ENCODE assay signal across 23 cellular contexts in the genomic region with DNA sequence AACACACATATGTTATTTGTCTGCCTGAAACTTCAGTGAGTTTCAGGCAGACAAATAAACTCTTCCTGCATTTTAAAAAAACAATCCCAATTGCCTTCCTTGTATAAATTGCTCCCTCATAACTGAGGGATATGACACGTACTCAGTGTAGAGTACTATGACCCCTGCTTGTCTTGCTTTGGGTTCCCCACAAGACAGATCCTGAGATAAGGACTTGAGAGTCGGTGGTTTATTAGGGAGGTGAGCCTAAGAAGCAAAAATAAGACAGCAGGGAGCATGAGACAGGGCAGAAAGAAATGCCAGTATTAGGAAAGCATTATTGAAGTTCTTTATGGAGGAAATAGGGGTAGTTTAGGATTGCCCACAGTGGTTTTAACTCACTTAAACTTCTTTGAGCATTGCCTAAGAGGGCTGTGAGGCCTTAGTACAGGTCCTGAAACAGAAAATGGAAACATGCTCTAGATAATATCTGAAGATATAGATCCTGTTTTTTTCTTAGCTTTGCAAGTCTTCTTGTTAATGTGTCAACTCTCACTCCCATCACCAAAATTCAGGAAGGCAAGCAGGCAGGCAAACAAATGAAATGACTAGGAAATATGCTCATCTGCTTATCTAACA. TPM values are rescaled to one million over a fixed set of nuclear protein-coding genes. Genes with fewer than 3 reads are reported as not detected.
A peak's percentile ranks its signal among the peaks of the same experiment; 100 is the strongest.
DNase-seq lines count a peak whose midpoint lies in the region; ATAC-seq and TF ChIP-seq lines count a peak whose summit lies in the region.
"Had no signal": no experiment of that assay in that cellular context is flagged by ENCODE, and none has a peak within 500 bp of the region (broad histone marks: within the 10 kb centered on the region; RNA-seq: fewer than 3 reads in every experiment).

No MANE protein-coding gene starts in this region.

- no peaks in the 10 kb centered on the region for H4K20me1 ChIP-seq in osteoblast (ENCODE audit: insufficient read depth, low read length)

- H3K9me3 ChIP-seq in osteoblast (ENCODE audit: low read depth, low read length): no peaks in the 10 kb centered on the region
- H3K9me3 ChIP-seq: BE2C, Caco-2, HAP-1, SK-N-SH, upper lobe of left lung had no signal

- H3K36me3 ChIP-seq in osteoblast (ENCODE audit: insufficient read depth, low read length): no peaks in the 10 kb centered on the region
- H3K36me3 ChIP-seq: BE2C, HAP-1, upper lobe of left lung had no signal

- no peaks in the 10 kb centered on the region for H3K4me1 Mint-ChIP-seq in type B pancreatic cell (ENCODE audit: unreplicated experiment)

- H3K27ac Mint-ChIP-seq in type B pancreatic cell: no peak overlapping the region
- H3K27ac Mint-ChIP-seq: activated naive CD8-positive, alpha-beta T cell treated with anti-CD3 and anti-CD28 coated beads, Interleukin-2, amount 50 U/mL, for 24 hours; stimulated activated naive CD8-positive, alpha-beta T cell treated with anti-CD3 and anti-CD28 coated beads, Interleukin-15, amount 100 ng/mL, for 72 hours had no signal

- H3K4me2 ChIP-seq in osteoblast (ENCODE audit: insufficient read depth, low read length): no peak overlapping the region
- H3K4me2 ChIP-seq: hepatocyte, SK-N-SH had no signal

- peak; percentile 62 for ATAC-seq in HG02870 (IDR thresholded peaks at IDR 0.05; ENCODE audit: unreplicated experiment)
- no peak for ATAC-seq in stimulated activated naive CD8-positive, alpha-beta T cell treated with anti-CD3 and anti-CD28 coated beads, Interleukin-15, Interleukin-2, amounts not matched to agents 100 U/mL and 50 U/mL, for 24 hours
- ATAC-seq: activated naive CD8-positive, alpha-beta T cell treated with anti-CD3 and anti-CD28 coated beads, Interleukin-2, amount 50 U/mL, for 24 hours; stimulated activated naive CD8-positive, alpha-beta T cell treated with anti-CD3 and anti-CD28 coated beads, Interleukin-15, amount 100 ng/mL, for 72 hours had no signal

- H3K27ac ChIP-seq in osteoblast (ENCODE audit: low read depth, low read length): no peak overlapping the region
- H3K27ac ChIP-seq: hepatocyte, upper lobe of left lung had no signal

- H3K36me3 Mint-ChIP-seq in type B pancreatic cell: no peaks in the 10 kb centered on the region

- DNase-seq in SKM-1 treated with dmso at 0.1 percent for 144 hours (lab: John Stamatoyannopoulos, UW; ENCODE audit: unreplicated experiment) (peak; percentile 13), SKM-1 (lab: John Stamatoyannopoulos, UW; ENCODE audit: unreplicated experiment) (no peak), OCI-M1 (lab: John Stamatoyannopoulos, UW) (peak; percentile 53), osteoblast (ENCODE audit: insufficient read length, low spot score, missing footprints) (no peak), NCI-H1105 (lab: John Stamatoyannopoulos, UW) (no peak), type B pancreatic cell (ENCODE audit: extremely low spot score, unreplicated experiment) (no peak)
- DNase-seq in stimulated activated naive CD8-positive, alpha-beta T cell treated with anti-CD3 and anti-CD28 coated beads, Interleukin-15, Interleukin-2, amounts not matched to agents 100 U/mL and 50 U/mL, for 24 hours: no peak
- DNase-seq: activated effector memory CD4-positive, alpha-beta T cell treated with Interleukin-2 at 50 U/mL for 16 hours; activated naive CD8-positive, alpha-beta T cell treated with anti-CD3 and anti-CD28 coated beads, Interleukin-2, amount 50 U/mL, for 24 hours; BE2C; Caco-2; Karpas-422; NCI-H1436; NCI-H2171 treated with DMSO at 0.1 percent for 48 hours; SK-N-SH; stimulated activated naive CD8-positive, alpha-beta T cell treated with anti-CD3 and anti-CD28 coated beads, Interleukin-15, amount 100 ng/mL, for 72 hours; upper lobe of left lung had no signal

- no peaks in the 10 kb centered on the region for H3K4me1 ChIP-seq in osteoblast (ENCODE audit: insufficient read depth, low read length)
- H3K4me1 ChIP-seq: BE2C, Caco-2, HAP-1, upper lobe of left lung had no signal

- no peak overlapping the region for H3K4me3 Mint-ChIP-seq in type B pancreatic cell
- H3K4me3 Mint-ChIP-seq: activated naive CD8-positive, alpha-beta T cell treated with anti-CD3 and anti-CD28 coated beads, Interleukin-2, amount 50 U/mL, for 24 hours; stimulated activated naive CD8-positive, alpha-beta T cell treated with anti-CD3 and anti-CD28 coated beads, Interleukin-15, amount 100 ng/mL, for 72 hours had no signal

- TF ChIP-seq CTCF in osteoblast (IDR thresholded peaks at IDR 0.05; ENCODE audit: extremely low read depth, low read depth, low read length) (no peak), type B pancreatic cell (conservative IDR thresholded peaks at IDR 0.05) (no peak)

- no peaks in the 10 kb centered on the region for H3K9me3 Mint-ChIP-seq in type B pancreatic cell

- no peaks in the 10 kb centered on the region for H3K79me2 ChIP-seq in osteoblast (ENCODE audit: insufficient read depth, low read length)
- H3K79me2 ChIP-seq: hepatocyte had no signal

- H3K4me3 ChIP-seq in osteoblast (ENCODE audit: insufficient read depth, low read length): no peak overlapping the region
- H3K4me3 ChIP-seq: HAP-1, hepatocyte, lung, upper lobe of left lung had no signal

- peak overlapping the region; percentile 35 for H2AFZ ChIP-seq in osteoblast (ENCODE audit: low read length)
- H2AFZ ChIP-seq: hepatocyte had no signal

- no peaks in the 10 kb centered on the region for H3K27me3 Mint-ChIP-seq in type B pancreatic cell
- H3K27me3 Mint-ChIP-seq: activated naive CD8-positive, alpha-beta T cell treated with anti-CD3 and anti-CD28 coated beads, Interleukin-2, amount 50 U/mL, for 24 hours; stimulated activated naive CD8-positive, alpha-beta T cell treated with anti-CD3 and anti-CD28 coated beads, Interleukin-15, amount 100 ng/mL, for 72 hours had no signal

- no peaks in the 10 kb centered on the region for H3K27me3 ChIP-seq in osteoblast (ENCODE audit: insufficient read depth, low read length)
- H3K27me3 ChIP-seq: BE2C, hepatocyte, upper lobe of left lung had no signal

RNA-seq across cellular contexts. Expression of a gene that starts 33.7 kb away (rescaled TPM):
- total RNA-seq in osteoblast: under 0.01 TPM in 1 of 2 replicates, not detected in the other
- total RNA-seq in type B pancreatic cell (ENCODE audit: low replicate concordance): not detected in 2 replicates
- total RNA-seq: A172, Caco-2, dermis microvascular lymphatic vessel endothelial cell, hepatocyte had no signal

Comparison
In these comparisons a context has a peak if more than half of its experiments do, and no peak if none do; other contexts are left out.
1. DNase-seq: peak in SKM-1 treated with dmso at 0.1 percent for 144 hours (single experiment) and OCI-M1 (single experiment); none in SKM-1 (single experiment), osteoblast (single experiment), NCI-H1105 (single experiment), type B pancreatic cell (single experiment) and stimulated activated naive CD8-positive, alpha-beta T cell treated with anti-CD3 and anti-CD28 coated beads, Interleukin-15, Interleukin-2, amounts not matched to agents 100 U/mL and 50 U/mL, for 24 hours (single experiment).